In the genomic region with DNA sequence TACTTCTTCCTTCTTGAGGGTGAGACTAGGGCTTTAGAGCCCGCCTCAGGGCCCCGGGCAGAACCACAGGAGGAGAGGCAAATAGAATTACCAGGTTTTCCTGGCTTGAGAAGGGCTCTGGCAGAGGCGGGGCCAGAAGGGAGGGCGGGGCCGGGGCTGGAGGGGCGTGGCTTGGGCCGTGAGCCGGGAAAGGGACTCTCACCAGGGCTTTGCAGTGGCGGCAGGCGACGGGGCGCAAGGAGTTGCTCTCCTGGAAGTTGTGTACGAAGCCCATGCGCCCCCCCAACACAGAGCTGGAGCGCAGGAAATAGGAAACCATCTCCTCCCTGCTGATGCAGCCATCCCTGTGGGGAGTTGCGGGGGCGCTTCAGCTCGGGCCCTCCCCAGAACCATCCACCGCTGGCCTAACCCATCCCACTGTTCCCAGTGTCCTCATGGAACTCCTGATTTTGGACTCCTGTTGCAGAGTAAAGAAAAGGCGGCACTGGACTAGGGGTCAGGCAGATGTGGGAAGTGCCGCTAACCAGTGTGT, we compare ENCODE assay signal across 12 cellular contexts. TPM values are rescaled to one million over a fixed set of nuclear protein-coding genes. Genes with fewer than 3 reads are reported as not detected.
DNase-seq lines count a peak whose midpoint lies in the region; ATAC-seq and TF ChIP-seq lines count a peak whose summit lies in the region.
"Had no signal": no experiment of that assay in that cellular context is flagged by ENCODE, and none has a peak within 500 bp of the region (broad histone marks: within the 10 kb centered on the region; RNA-seq: fewer than 3 reads in every experiment).

No MANE protein-coding gene starts in this region.

- H3K36me3 ChIP-seq in adrenal gland (replicated peaks in 1 of 2): no peaks in the 10 kb centered on the region
- peaks cover 0 to 4% of the 10 kb centered on the region in 2 donors for H3K36me3 ChIP-seq in lung (ENCODE audit: control insufficient read depth in 2 of 2, insufficient read depth in 2 of 2, low read length in 2 of 2)
- no peaks in the 10 kb centered on the region for H3K36me3 ChIP-seq in testis (ENCODE audit: low read depth, missing control alignments)

- no peaks in the 10 kb centered on the region for H3K4me1 ChIP-seq in adrenal gland (replicated peaks in 1 of 2)
- no peaks in the 10 kb centered on the region for H3K4me1 ChIP-seq in lung (ENCODE audit: control insufficient read depth in 2 of 2, insufficient read depth in 2 of 2, low read length in 2 of 2)
- peaks cover 5% of the 10 kb centered on the region for H3K4me1 ChIP-seq in testis

- TF ChIP-seq POLR2A in adrenal gland (IDR thresholded peaks at IDR 0.05): no peak
- no peak for TF ChIP-seq POLR2A in testis (IDR thresholded peaks at IDR 0.05)

- DNase-seq in NCI-H1417 (lab: John Stamatoyannopoulos, UW) (peak; percentile 15 to 42 (median 36)), NCI-H1417 treated with DMSO at 0.1 percent for 48 hours (lab: John Stamatoyannopoulos, UW) (no peak), HEK293T (ENCODE audit: extremely low spot score) (peak; percentile 85), adrenal gland (peak in 5 of 7 donors; percentile 42 to 71 (median 44)), lung (ENCODE audit: low spot score) (peak; percentile 55), testis (no peak)
- DNase-seq: caudate nucleus had no signal

- H3K27me3 ChIP-seq in adrenal gland (no peaks in the 10 kb centered on the region), lung (ENCODE audit: control insufficient read depth, insufficient read depth) (no peaks in the 10 kb centered on the region), testis (no peaks in the 10 kb centered on the region)

- WGBS in adrenal gland, 4 donors: 41 to 71% (median 52%) methylated on average over 16 to 21 of the region's 21 CpGs
- 58 to 63% methylated on average over 21 of the region's 21 CpGs for WGBS in lung, 2 donors
- 38 to 42% methylated on average over 20 to 21 of the region's 21 CpGs for WGBS in testis, 2 donors

- ATAC-seq in lung (ENCODE audit: insufficient read depth, low FRiP score): no peak
- ATAC-seq in GM18517 (IDR thresholded peaks at IDR 0.05; ENCODE audit: unreplicated experiment): no peak
- no peak for ATAC-seq in GM21390 (IDR thresholded peaks at IDR 0.05; ENCODE audit: unreplicated experiment)

- intact Hi-C loops in adrenal gland (cut with DNase I): no loop called here
- intact Hi-C loops in testis (cut with DNase I; ENCODE audit: low total_unique reads): loop anchor here (10.0 kb wide), 1 partner anchor 185 kb away; no protein-coding TSS in a partner anchor

- H3K27ac ChIP-seq in adrenal gland: no peak overlapping the region
- no peak overlapping the region for H3K27ac ChIP-seq in lung (ENCODE audit: low read depth in 1 of 2, low read length in 1 of 2)
- no peak overlapping the region for H3K27ac ChIP-seq in testis
- H3K27ac ChIP-seq: 22Rv1 had no signal

- POLR2A ChIA-PET in HEK293T (lab: Yijun Ruan, JAX): no interaction called here

- H3K9me3 ChIP-seq in adrenal gland (replicated peaks in 1 of 3) (no peaks in the 10 kb centered on the region), lung (ENCODE audit: control insufficient read depth in 2 of 2, insufficient read depth in 1 of 2, low read length in 1 of 2) (no peaks in the 10 kb centered on the region), testis (no peaks in the 10 kb centered on the region)

- CTCF ChIA-PET in HEK293T (lab: Yijun Ruan, JAX): no interaction called here

- H3K4me3 ChIP-seq in adrenal gland (no peak overlapping the region), lung (no peak overlapping the region), testis (peak overlapping the region in 1 of 2 donors; percentile 23)

- TF ChIP-seq CTCF in adrenal gland (IDR thresholded peaks at IDR 0.05) (no peak), lung (IDR thresholded peaks at IDR 0.05; ENCODE audit: control extremely low read depth, extremely low read depth) (no peak), testis (IDR thresholded peaks at IDR 0.05) (no peak)

TF ChIP-seq in HEK293T, 16 proteins besides CTCF, POLR2A, EP300 and RAD21:
- TF ChIP-seq, protein P1, sequence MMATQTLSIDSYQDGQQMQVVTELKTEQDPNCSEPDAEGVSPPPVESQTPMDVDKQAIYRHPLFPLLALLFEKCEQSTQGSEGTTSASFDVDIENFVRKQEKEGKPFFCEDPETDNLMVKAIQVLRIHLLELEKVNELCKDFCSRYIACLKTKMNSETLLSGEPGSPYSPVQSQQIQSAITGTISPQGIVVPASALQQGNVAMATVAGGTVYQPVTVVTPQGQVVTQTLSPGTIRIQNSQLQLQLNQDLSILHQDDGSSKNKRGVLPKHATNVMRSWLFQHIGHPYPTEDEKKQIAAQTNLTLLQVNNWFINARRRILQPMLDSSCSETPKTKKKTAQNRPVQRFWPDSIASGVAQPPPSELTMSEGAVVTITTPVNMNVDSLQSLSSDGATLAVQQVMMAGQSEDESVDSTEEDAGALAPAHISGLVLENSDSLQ (IDR thresholded peaks at IDR 0.05): no peak
- no peak for TF ChIP-seq FOXM1 (IDR thresholded peaks at IDR 0.05; ENCODE audit: borderline replicate concordance)
- TF ChIP-seq FOXK2 (IDR thresholded peaks at IDR 0.05): no peak
- no peak for TF ChIP-seq CTBP1 (IDR thresholded peaks at IDR 0.05; ENCODE audit: borderline replicate concordance)
- no peak for TF ChIP-seq HDGF (IDR thresholded peaks at IDR 0.05; ENCODE audit: borderline replicate concordance)
- no peak for TF ChIP-seq SUZ12 (IDR thresholded peaks at IDR 0.05)
- TF ChIP-seq LEF1 (IDR thresholded peaks at IDR 0.05; ENCODE audit: borderline replicate concordance): no peak
- TF ChIP-seq FOXA1 (IDR thresholded peaks at IDR 0.05): no peak
- TF ChIP-seq ZNF384 (IDR thresholded peaks at IDR 0.05): no peak
- TF ChIP-seq ELF4 (IDR thresholded peaks at IDR 0.05): no peak
- no peak for TF ChIP-seq TARDBP (IDR thresholded peaks at IDR 0.05)
- no peak for TF ChIP-seq BHLHE40 (IDR thresholded peaks at IDR 0.05; ENCODE audit: borderline replicate concordance)
- no peak for TF ChIP-seq ARNT (IDR thresholded peaks at IDR 0.05)
- no peak for TF ChIP-seq NFRKB (IDR thresholded peaks at IDR 0.05)

RNA-seq across cellular contexts. Expression of a gene that starts 6.9 kb away (rescaled TPM):
- total RNA-seq in adrenal gland: 10 to 100 TPM in 3 of 8 donors, 1 to 10 TPM in 5; 1.7 to 17.1 (median 4.3) TPM
- 10 to 100 TPM in 1 of 3 donors, 1 to 10 TPM in 2; 3.3 to 13.6 (median 6.2) TPM for polyA plus RNA-seq in adrenal gland
- total RNA-seq in lung: 1 to 10 TPM; 1.7 to 6.6 TPM
- polyA plus RNA-seq in lung: under 1 TPM; 0.39 to 0.56 TPM
- total RNA-seq in testis: 10 to 100 TPM; 32.6 to 40.1 TPM
- 46.8 TPM for polyA plus RNA-seq in testis (ENCODE audit: insufficient read depth, low read depth, low replicate concordance)
- total RNA-seq: glomerular endothelial cell, M059J had no signal

RNA-seq across cellular contexts. Expression of a gene that starts 14.0 kb away (rescaled TPM):
- 10 to 100 TPM in 5 of 8 donors, 1 to 10 TPM in 3; 3.6 to 23.9 (median 12.3) TPM for total RNA-seq in adrenal gland
- 10 to 100 TPM in 2 of 3 donors, 1 to 10 TPM in 1; 5.4 to 81.9 (median 35.0) TPM for polyA plus RNA-seq in adrenal gland
- total RNA-seq in lung: 10 to 100 TPM; 20.0 to 39.3 TPM
- 10 to 100 TPM; 22.2 to 46.4 TPM for polyA plus RNA-seq in lung
- total RNA-seq in testis: 10 to 100 TPM; 24.0 to 26.3 TPM
- 14.4 TPM for polyA plus RNA-seq in testis (ENCODE audit: insufficient read depth, low read depth, low replicate concordance)

RNA-seq across cellular contexts. Expression of a gene that starts 29.9 kb away (rescaled TPM):
- total RNA-seq in adrenal gland (10 to 100 TPM in 1 of 8 donors, 1 to 10 TPM in 7; 1.8 to 10.1 (median 3.8) TPM), lung (1 to 10 TPM; 3.7 to 3.8 TPM), testis (10 to 100 TPM; 12.1 to 14.4 TPM)
- polyA plus RNA-seq in adrenal gland (1 to 10 TPM; 2.4 to 5.1 (median 4.8) TPM), lung (1 to 10 TPM; 1.2 TPM), testis (ENCODE audit: insufficient read depth, low read depth, low replicate concordance) (14.2 TPM)
- total RNA-seq: glomerular endothelial cell had no signal

RNA-seq across cellular contexts. Expression of a gene that starts 48.4 kb away (rescaled TPM):
- total RNA-seq in adrenal gland (100 to 1,000 TPM; 109 to 395 (median 253) TPM), lung (100 to 1,000 TPM; 196 to 213 TPM), testis (100 to 1,000 TPM; 431 to 499 TPM)
- polyA plus RNA-seq in adrenal gland (100 to 1,000 TPM; 150 to 197 (median 178) TPM), lung (10 to 100 TPM; 76.2 to 97.8 TPM), testis (ENCODE audit: insufficient read depth, low read depth, low replicate concordance) (455 TPM)

Comparison
In these comparisons a context has a peak if more than half of its experiments do, and no peak if none do; other contexts are left out.
1. DNase-seq: peak in NCI-H1417 (3 of 3), HEK293T (single experiment), adrenal gland (5 of 7) and lung (single experiment); none in NCI-H1417 treated with DMSO at 0.1 percent for 48 hours (single experiment) and testis (single experiment).